ENCODE assay signal across 18 cellular contexts in genomic region chr6:3252861-3253596, GRCh38. TPM values are rescaled to one million over a fixed set of nuclear protein-coding genes. Genes with fewer than 3 reads are reported as not detected.
A peak's percentile ranks its signal among the peaks of the same experiment; 100 is the strongest.
DNase-seq lines count a peak whose midpoint lies in the region; ATAC-seq, FAIRE-seq and TF ChIP-seq lines count a peak whose summit lies in the region.
"Had no signal": no experiment of that assay in that cellular context is flagged by ENCODE, and none has a peak within 500 bp of the region (broad histone marks: within the 10 kb centered on the region; RNA-seq: fewer than 3 reads in every experiment).

No MANE protein-coding gene starts in this region.

- in situ Hi-C loops in K562 (cut with MboI) = loop anchor here (10.0 kb wide), 1 partner anchor 258 kb away; the partner anchor contains the start of gene NQO2

- BruUV-seq in K562 (replicated peaks; lab: Mats Ljungman, UMichigan) = no TSS peak

- H3K9me1 ChIP-seq in K562 (ENCODE audit: control insufficient read depth, insufficient read depth, low read length) = no peaks in the 10 kb centered on the region

- 84% methylated on average over 20 of the region's 22 CpGs for WGBS in K562 (ENCODE audit: insufficient coverage, low coverage, missing lambda C conversion rate)

- ATAC-seq in K562 (no peak), GM18870 (IDR thresholded peaks at IDR 0.05; ENCODE audit: unreplicated experiment) (no peak)

- no peak for TF ChIP-seq EP300 in K562 (IDR thresholded peaks at IDR 0.05; ENCODE audit: low read length)

- peaks cover 7% of the 10 kb centered on the region for H3K27me3 ChIP-seq in H7 (ENCODE audit: control insufficient read depth, insufficient read depth, low read length)
- H3K27me3 ChIP-seq in K562 (ENCODE audit: control insufficient read depth in 2 of 2, insufficient read depth in 2 of 2, low read length in 2 of 2) = no peaks in the 10 kb centered on the region; a peak in 1 of 5 replicates
- H3K27me3 ChIP-seq in colonic mucosa = peaks cover 5% of the 10 kb centered on the region
- H3K27me3 ChIP-seq: SJSA1 had no signal

- POLR2A ChIA-PET in K562 (lab: Yijun Ruan, JAX) = interaction anchor here (1.0 to 2.0 kb wide), 2 partner anchors 96 to 133 kb away, joined by 3 to 18 read pairs; partner anchors contain the start of gene TUBB2A

- no peak for TF ChIP-seq RAD21 in K562 (CRISPR knock-in tag; conservative IDR thresholded peaks at IDR 0.05 in 1 of 2, IDR thresholded peaks at IDR 0.05 in 1 of 2)

- DNase-seq in Daoy (ENCODE audit: low read depth) (peak; percentile 46), H7 (peak; percentile 51), K562 (ENCODE audit: extremely low read depth in 1 of 4, low spot score in 3 of 4) (no peak), mesenteric fat pad (ENCODE audit: low spot score) (peak; percentile 74), DMS153 treated with DMSO at 0.1 percent for 48 hours (lab: John Stamatoyannopoulos, UW; ENCODE audit: unreplicated experiment) (no peak), colonic mucosa (no peak), cerebellar nuclear complex (lab: John Stamatoyannopoulos, UW) (no peak)
- DNase-seq: CD4-positive, CD25-positive, alpha-beta regulatory T cell; DMS53; KBM-7; NCI-H1417; NCI-H187 treated with DMSO at 0.1 percent for 48 hours; NCI-H446; NCI-H748 treated with DMSO at 0.1 percent for 48 hours had no signal

- H2AFZ ChIP-seq in K562 (ENCODE audit: low read depth, low read length) = peak overlapping the region; percentile 79

- no peak for FAIRE-seq in K562 (lab: Jason Lieb, UNC)

- 0 out of 2 replicates have a peak overlapping the region, but pooled peaks have one; percentile 70 for H3K4me2 ChIP-seq in K562 (ENCODE audit: insufficient read depth, low read length)

- TF ChIP-seq CTCF in K562 (IDR thresholded peaks at IDR 0.05 in 2 of 3, conservative IDR thresholded peaks at IDR 0.05 in 1 of 3; ENCODE audit: insufficient read depth in 2 of 3, low read depth in 1 of 3, low read length in 3 of 3) = no peak
- no peak for TF ChIP-seq CTCF in colonic mucosa (IDR thresholded peaks at IDR 0.05)

- H3K4me1 ChIP-seq in K562 (replicated peaks in 1 of 2; ENCODE audit: control insufficient read depth in 2 of 2, insufficient read depth in 2 of 2, low read length in 2 of 2) = peaks cover 31 to 36% of the 10 kb centered on the region in 2 experiments
- H3K4me1 ChIP-seq in colonic mucosa = no peaks in the 10 kb centered on the region

- H3K79me2 ChIP-seq in K562 (ENCODE audit: control insufficient read depth, insufficient read depth, low read length) = no peaks in the 10 kb centered on the region

- intact Hi-C loops in K562 (cut with micrococcal nuclease) = loop anchor here (5.0 to 10.0 kb wide), 3 partner anchors 46 to 258 kb away; partner anchors contain the start of genes NQO2 and RIPK1
- intact Hi-C loops in colonic mucosa (cut with DNase I) = no loop called here

- H3K9me3 ChIP-seq in K562 (replicated peaks; ENCODE audit: control insufficient read depth, insufficient read depth, low read depth, low read length) (no peaks in the 10 kb centered on the region), colonic mucosa (no peaks in the 10 kb centered on the region)
- H3K9me3 ChIP-seq: SJSA1 had no signal

- CTCF ChIA-PET in K562 (lab: Yijun Ruan, JAX; ENCODE audit: low intra/inter-chr PET ratio) = no interaction called here

- H3K27ac ChIP-seq in K562 (ENCODE audit: extremely low read depth, low read depth, low read length) (no peak overlapping the region), colonic mucosa (no peak overlapping the region)
- H3K27ac ChIP-seq: RWPE1, SJSA1 had no signal

- TF ChIP-seq POLR2A in K562 (conservative IDR thresholded peaks at IDR 0.05) = no peak

- H3K36me3 ChIP-seq in H7 (replicated peaks; ENCODE audit: control insufficient read depth, insufficient read depth, low read length) (no peaks in the 10 kb centered on the region), K562 (ENCODE audit: control insufficient read depth, insufficient read depth, low read length) (no peaks in the 10 kb centered on the region), colonic mucosa (no peaks in the 10 kb centered on the region)
- H3K36me3 ChIP-seq: SJSA1 had no signal

- H3K9ac ChIP-seq in K562 (ENCODE audit: insufficient read depth in 1 of 2, low read depth in 2 of 2, low read length in 2 of 2) (no peak overlapping the region; a peak in 1 of 4 replicates), colonic mucosa (ENCODE audit: low read depth in 2 of 2, low read length in 2 of 2) (no peak overlapping the region)

- H4K20me1 ChIP-seq in K562 (replicated peaks; ENCODE audit: control insufficient read depth, insufficient read depth, low read length) = no peaks in the 10 kb centered on the region

- no peak overlapping the region for H3K4me3 ChIP-seq in H7 (ENCODE audit: insufficient read depth, low read depth, low read length)
- no peak overlapping the region for H3K4me3 ChIP-seq in K562
- H3K4me3 ChIP-seq in colonic mucosa = no peak overlapping the region
- H3K4me3 ChIP-seq: SJSA1 had no signal

TF ChIP-seq in K562, 482 proteins besides CTCF, POLR2A, EP300 and RAD21 (continues in another document):
- TF ChIP-seq LCOR (CRISPR knock-in tag; IDR thresholded peaks at IDR 0.05) (no peak), CHD1 (IDR thresholded peaks at IDR 0.05; ENCODE audit: low read length) (peak; percentile 40)

RNA-seq across cellular contexts. Expression of gene PSMG4, which starts 5.7 kb away (rescaled TPM):
- total RNA-seq in Daoy (2014; rRNA removed; shearing (Covaris generic)) = 26.6 and 35.3 TPM in 2 replicates
- total RNA-seq in H7 (2014; rRNA removed; shearing (Covaris generic)) = 20.9 and 37.9 TPM in 2 replicates
- total RNA-seq in K562 (2011; cell fraction: chromatin; rRNA removed; ENCODE audit: low replicate concordance) = 101 and 118 TPM in 2 replicates
- total RNA-seq in K562 (2011; cell fraction: nucleolus; rRNA removed) = 85.9 and 99.7 TPM in 2 replicates
- 97.7 and 105 TPM in 2 replicates for total RNA-seq in K562 (2011; cell fraction: nucleoplasm; rRNA removed)
- total RNA-seq in K562 (2014; rRNA removed) (123 and 126 TPM in 2 replicates), K562 (2014; rRNA removed; fragmentation: Illumina TruSeq; extraction: Trizol) (41.4 and 42.7 TPM in 2 replicates), K562 (2015; rRNA removed; fragmentation: Illumina TruSeq; extraction: Trizol) (52.0 and 56.4 TPM in 2 replicates), K562 (2021) (74.4 and 81.6 TPM in 2 replicates), mesenteric fat pad (18.7 TPM), colonic mucosa (10 to 100 TPM; 10.0 to 21.6 TPM)
- polyA plus RNA-seq in K562 (2011; rRNA removed) (62.2 and 64.5 TPM in 2 replicates), K562 (2014; fragmentation: Illumina TruSeq; extraction: Trizol) (29.0 and 49.1 TPM in 2 replicates), K562 (2014; fragmentation: Nextera tagmentation; extraction: Ambion mirVana) (10 to 100 TPM; 12.9 to 19.4 TPM), K562 (2014; rRNA removed) (165 and 185 TPM in 2 replicates)
- 83.4 and 238 TPM in 2 replicates for polyA plus RNA-seq in K562 (2011; cell fraction: cytosol; rRNA removed)
- 74.0 and 91.4 TPM in 2 replicates for polyA plus RNA-seq in K562 (2011; cell fraction: nucleus; rRNA removed)
- polyA plus RNA-seq in K562 (2012) = 79.5 and 80.8 TPM in 2 replicates
- polyA minus RNA-seq in K562 (2011; rRNA and poly(A)+ RNA removed) = 30.7 and 32.6 TPM in 2 replicates
- 14.1 and 15.7 TPM in 2 replicates for polyA minus RNA-seq in K562 (2011; cell fraction: cytosol; rRNA and poly(A)+ RNA removed)
- polyA minus RNA-seq in K562 (2011; cell fraction: nucleus; rRNA and poly(A)+ RNA removed) = 39.4 and 48.7 TPM in 2 replicates

RNA-seq across cellular contexts. Expression of gene TUBB2B, which starts 25.6 kb away (rescaled TPM):
- 104 TPM in 2 replicates for total RNA-seq in Daoy (2014; rRNA removed; shearing (Covaris generic))
- total RNA-seq in H7 (2014; rRNA removed; shearing (Covaris generic)) = 1,817 and 1,848 TPM in 2 replicates
- 1.7 and 4.6 TPM in 2 replicates for total RNA-seq in K562 (2011; cell fraction: chromatin; rRNA removed; ENCODE audit: low replicate concordance)
- total RNA-seq in K562 (2011; cell fraction: nucleolus; rRNA removed) = 5.0 and 6.5 TPM in 2 replicates
- 3.4 and 3.9 TPM in 2 replicates for total RNA-seq in K562 (2011; cell fraction: nucleoplasm; rRNA removed)
- total RNA-seq in K562 (2014; rRNA removed) (6.4 and 7.3 TPM in 2 replicates), K562 (2014; rRNA removed; fragmentation: Illumina TruSeq; extraction: Trizol) (1.6 and 2.3 TPM in 2 replicates), K562 (2015; rRNA removed; fragmentation: Illumina TruSeq; extraction: Trizol) (3.3 and 3.8 TPM in 2 replicates), K562 (2021) (5.1 and 5.8 TPM in 2 replicates), mesenteric fat pad (12.2 TPM), colonic mucosa (1 to 10 TPM; 2.3 to 5.8 TPM)
- polyA plus RNA-seq in K562 (2011; rRNA removed) (9.7 and 14.5 TPM in 2 replicates), K562 (2014; fragmentation: Illumina TruSeq; extraction: Trizol) (4.6 and 9.1 TPM in 2 replicates), K562 (2014; fragmentation: Nextera tagmentation; extraction: Ambion mirVana) (under 1 TPM; 0.11 to 0.18 TPM), K562 (2014; rRNA removed) (6.1 and 7.0 TPM in 2 replicates)
- 18.8 and 24.4 TPM in 2 replicates for polyA plus RNA-seq in K562 (2011; cell fraction: cytosol; rRNA removed)
- polyA plus RNA-seq in K562 (2011; cell fraction: nucleus; rRNA removed) = 5.8 and 7.2 TPM in 2 replicates
- polyA plus RNA-seq in K562 (2012) = 9.9 and 11.3 TPM in 2 replicates
- polyA minus RNA-seq in K562 (2011; rRNA and poly(A)+ RNA removed) = 5.1 and 6.2 TPM in 2 replicates
- polyA minus RNA-seq in K562 (2011; cell fraction: cytosol; rRNA and poly(A)+ RNA removed) = 7.5 and 11.3 TPM in 2 replicates
- polyA minus RNA-seq in K562 (2011; cell fraction: nucleus; rRNA and poly(A)+ RNA removed) = 2.7 and 6.1 TPM in 2 replicates
- total RNA-seq: B cell had no signal

Comparison
In these comparisons a context has a peak if more than half of its experiments do, and no peak if none do; other contexts are left out.
1. DNase-seq: peak in Daoy (single experiment), H7 (single experiment) and mesenteric fat pad (single experiment); none in K562 (0 of 4), DMS153 treated with DMSO at 0.1 percent for 48 hours (single experiment), colonic mucosa (single experiment) and cerebellar nuclear complex (0 of 2).
2. RNA of gene TUBB2B, which starts 25.6 kb away (total RNA-seq): 1,817 to 1,848 TPM in H7; 104 TPM in Daoy, 12.2 TPM in mesenteric fat pad (single experiment), 2.3 to 5.8 TPM in colonic mucosa and 1.6 to 7.3 TPM in K562; every median in the first group is over 10 times any median in the second.